13 cellular contexts compared by ENCODE assay signal in genomic region chr3:70989174-70989573, GRCh38.
DNase-seq lines count a peak whose midpoint lies in the region; TF ChIP-seq lines count a peak whose summit lies in the region.
"Had no signal": no experiment of that assay in that cellular context is flagged by ENCODE, and none has a peak within 500 bp of the region (broad histone marks: within the 10 kb centered on the region; RNA-seq: fewer than 3 reads in every experiment).

No MANE protein-coding gene starts in this region.

- peaks cover 5% of the 10 kb centered on the region for H3K9me3 Mint-ChIP-seq in osteocyte (ENCODE audit: unreplicated experiment)

- H3K27ac ChIP-seq in Karpas-422 (ENCODE audit: low read length): no peak overlapping the region

- DNase-seq in AG08395 (ENCODE audit: low spot score) (peak; percentile 58), Karpas-422 (peak; percentile 45), fibroblast of gingiva (ENCODE audit: low read depth) (peak; percentile 79), osteocyte (ENCODE audit: extremely low spot score, unreplicated experiment) (no peak), T-helper 1 cell (no peak), iPS-NIHi11 (ENCODE audit: low spot score) (no peak), NCI-H526 (lab: John Stamatoyannopoulos, UW) (no peak)
- no peak for DNase-seq in stimulated activated CD4-positive, alpha-beta T cell treated with anti-CD3 and anti-CD28 coated beads, Interleukin-4, amount 100 ng/mL, for 24 hours
- DNase-seq: Caco-2; islet precursor cell; NCI-H2081; stimulated activated naive CD8-positive, alpha-beta T cell treated with anti-CD3 and anti-CD28 coated beads, Interleukin-15, Interleukin-2, amounts not matched to agents 100 U/mL and 50 U/mL, for 24 hours had no signal

- no peak overlapping the region for H3K4me3 ChIP-seq in Karpas-422 (ENCODE audit: low read length)
- H3K4me3 ChIP-seq: HAP-1 had no signal

- no peaks in the 10 kb centered on the region for H3K4me1 ChIP-seq in Karpas-422 (ENCODE audit: low read length)
- H3K4me1 ChIP-seq: Caco-2 had no signal

- H3K9ac ChIP-seq in Karpas-422 (ENCODE audit: low read length): no peak overlapping the region

- TF ChIP-seq CTCF in osteocyte (IDR thresholded peaks at IDR 0.05): no peak

- no peaks in the 10 kb centered on the region for H3K9me3 ChIP-seq in Karpas-422 (ENCODE audit: low read length)
- H3K9me3 ChIP-seq: Caco-2, HAP-1 had no signal

- no peak overlapping the region for H3K4me3 Mint-ChIP-seq in osteocyte (ENCODE audit: unreplicated experiment)

- no peaks in the 10 kb centered on the region for H3K27me3 ChIP-seq in Karpas-422 (ENCODE audit: low read length)

- no peaks in the 10 kb centered on the region for H3K27me3 Mint-ChIP-seq in osteocyte (ENCODE audit: unreplicated experiment)

- no peaks in the 10 kb centered on the region for H3K9me2 ChIP-seq in Karpas-422 (replicated peaks; ENCODE audit: insufficient read depth, low read length)

- peak overlapping the region; percentile 90 for H3K27ac Mint-ChIP-seq in osteocyte (ENCODE audit: unreplicated experiment)

- H3K4me1 Mint-ChIP-seq in osteocyte (ENCODE audit: unreplicated experiment): peaks cover 58% of the 10 kb centered on the region

- H3K4me2 ChIP-seq in Karpas-422 (ENCODE audit: low read depth, low read length, poor library complexity, severe bottlenecking): no peak overlapping the region

- no peaks in the 10 kb centered on the region for H4K20me1 ChIP-seq in Karpas-422 (ENCODE audit: insufficient read depth, low read depth, low read length)

- peaks cover 45% of the 10 kb centered on the region for H3K36me3 ChIP-seq in Karpas-422 (ENCODE audit: insufficient read depth, low read length)

- H3K36me3 Mint-ChIP-seq in osteocyte (ENCODE audit: unreplicated experiment): peaks cover 55% of the 10 kb centered on the region

- H2AFZ ChIP-seq in Karpas-422 (ENCODE audit: low read length): no peak overlapping the region

- H3K79me2 ChIP-seq in Karpas-422 (ENCODE audit: low read length): peaks cover 45% of the 10 kb centered on the region

Comparison
In these comparisons a context has a peak if more than half of its experiments do, and no peak if none do; other contexts are left out.
1. DNase-seq: peak in AG08395 (single experiment), Karpas-422 (single experiment) and fibroblast of gingiva (single experiment); none in osteocyte (single experiment), T-helper 1 cell (0 of 5), iPS-NIHi11 (single experiment), stimulated activated CD4-positive, alpha-beta T cell treated with anti-CD3 and anti-CD28 coated beads, Interleukin-4, amount 100 ng/mL, for 24 hours (single experiment) and NCI-H526 (0 of 2).